Comparison of ENCODE assay signal across 1 cellular context in the genomic region with DNA sequence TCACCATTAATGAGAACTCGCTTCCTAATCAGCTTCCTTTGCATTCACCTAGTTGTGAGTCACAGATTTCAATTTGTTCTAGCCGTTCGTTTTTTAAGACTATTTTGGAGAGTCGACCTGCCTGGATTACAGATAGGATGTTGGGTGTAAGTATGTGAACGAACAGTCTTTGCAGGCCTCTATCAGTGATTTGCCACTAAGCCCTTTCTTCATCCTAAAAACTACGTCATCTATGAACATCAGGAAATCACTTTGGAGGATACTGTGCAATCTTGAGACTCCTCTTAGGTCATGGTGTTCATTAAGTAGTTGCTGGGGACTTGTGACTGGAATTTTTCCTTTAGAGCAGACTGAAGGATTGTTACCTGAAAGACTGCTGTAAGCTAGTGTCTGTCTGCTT.
TF ChIP-seq lines count a peak whose summit lies in the region.

No MANE protein-coding gene starts in this region.

TF ChIP-seq in HepG2, 621 proteins besides CTCF, POLR2A, EP300 and RAD21 (continued from another document):
- TF ChIP-seq, protein P1, sequence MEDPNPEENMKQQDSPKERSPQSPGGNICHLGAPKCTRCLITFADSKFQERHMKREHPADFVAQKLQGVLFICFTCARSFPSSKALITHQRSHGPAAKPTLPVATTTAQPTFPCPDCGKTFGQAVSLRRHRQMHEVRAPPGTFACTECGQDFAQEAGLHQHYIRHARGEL (CRISPR knock-in tag; IDR thresholded peaks at IDR 0.05) = no peak
- no peak for TF ChIP-seq BHLHE40 (IDR thresholded peaks at IDR 0.05; ENCODE audit: low read length)
- TF ChIP-seq, protein P2, sequence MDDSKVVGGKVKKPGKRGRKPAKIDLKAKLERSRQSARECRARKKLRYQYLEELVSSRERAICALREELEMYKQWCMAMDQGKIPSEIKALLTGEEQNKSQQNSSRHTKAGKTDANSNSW (CRISPR knock-in tag; IDR thresholded peaks at IDR 0.05; ENCODE audit: borderline replicate concordance) = no peak
- TF ChIP-seq MLLT10 (CRISPR knock-in tag; IDR thresholded peaks at IDR 0.05) = no peak
- no peak for TF ChIP-seq ZSCAN29 (CRISPR knock-in tag; conservative IDR thresholded peaks at IDR 0.05)
- TF ChIP-seq MTA1 (CRISPR knock-in tag; IDR thresholded peaks at IDR 0.05; ENCODE audit: borderline replicate concordance) = no peak
- TF ChIP-seq, protein P3, sequence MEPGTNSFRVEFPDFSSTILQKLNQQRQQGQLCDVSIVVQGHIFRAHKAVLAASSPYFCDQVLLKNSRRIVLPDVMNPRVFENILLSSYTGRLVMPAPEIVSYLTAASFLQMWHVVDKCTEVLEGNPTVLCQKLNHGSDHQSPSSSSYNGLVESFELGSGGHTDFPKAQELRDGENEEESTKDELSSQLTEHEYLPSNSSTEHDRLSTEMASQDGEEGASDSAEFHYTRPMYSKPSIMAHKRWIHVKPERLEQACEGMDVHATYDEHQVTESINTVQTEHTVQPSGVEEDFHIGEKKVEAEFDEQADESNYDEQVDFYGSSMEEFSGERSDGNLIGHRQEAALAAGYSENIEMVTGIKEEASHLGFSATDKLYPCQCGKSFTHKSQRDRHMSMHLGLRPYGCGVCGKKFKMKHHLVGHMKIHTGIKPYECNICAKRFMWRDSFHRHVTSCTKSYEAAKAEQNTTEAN (CRISPR knock-in tag; conservative IDR thresholded peaks at IDR 0.05) = no peak
- TF ChIP-seq RARG (CRISPR knock-in tag; IDR thresholded peaks at IDR 0.05; ENCODE audit: low read depth) = no peak
- TF ChIP-seq, protein P4, sequence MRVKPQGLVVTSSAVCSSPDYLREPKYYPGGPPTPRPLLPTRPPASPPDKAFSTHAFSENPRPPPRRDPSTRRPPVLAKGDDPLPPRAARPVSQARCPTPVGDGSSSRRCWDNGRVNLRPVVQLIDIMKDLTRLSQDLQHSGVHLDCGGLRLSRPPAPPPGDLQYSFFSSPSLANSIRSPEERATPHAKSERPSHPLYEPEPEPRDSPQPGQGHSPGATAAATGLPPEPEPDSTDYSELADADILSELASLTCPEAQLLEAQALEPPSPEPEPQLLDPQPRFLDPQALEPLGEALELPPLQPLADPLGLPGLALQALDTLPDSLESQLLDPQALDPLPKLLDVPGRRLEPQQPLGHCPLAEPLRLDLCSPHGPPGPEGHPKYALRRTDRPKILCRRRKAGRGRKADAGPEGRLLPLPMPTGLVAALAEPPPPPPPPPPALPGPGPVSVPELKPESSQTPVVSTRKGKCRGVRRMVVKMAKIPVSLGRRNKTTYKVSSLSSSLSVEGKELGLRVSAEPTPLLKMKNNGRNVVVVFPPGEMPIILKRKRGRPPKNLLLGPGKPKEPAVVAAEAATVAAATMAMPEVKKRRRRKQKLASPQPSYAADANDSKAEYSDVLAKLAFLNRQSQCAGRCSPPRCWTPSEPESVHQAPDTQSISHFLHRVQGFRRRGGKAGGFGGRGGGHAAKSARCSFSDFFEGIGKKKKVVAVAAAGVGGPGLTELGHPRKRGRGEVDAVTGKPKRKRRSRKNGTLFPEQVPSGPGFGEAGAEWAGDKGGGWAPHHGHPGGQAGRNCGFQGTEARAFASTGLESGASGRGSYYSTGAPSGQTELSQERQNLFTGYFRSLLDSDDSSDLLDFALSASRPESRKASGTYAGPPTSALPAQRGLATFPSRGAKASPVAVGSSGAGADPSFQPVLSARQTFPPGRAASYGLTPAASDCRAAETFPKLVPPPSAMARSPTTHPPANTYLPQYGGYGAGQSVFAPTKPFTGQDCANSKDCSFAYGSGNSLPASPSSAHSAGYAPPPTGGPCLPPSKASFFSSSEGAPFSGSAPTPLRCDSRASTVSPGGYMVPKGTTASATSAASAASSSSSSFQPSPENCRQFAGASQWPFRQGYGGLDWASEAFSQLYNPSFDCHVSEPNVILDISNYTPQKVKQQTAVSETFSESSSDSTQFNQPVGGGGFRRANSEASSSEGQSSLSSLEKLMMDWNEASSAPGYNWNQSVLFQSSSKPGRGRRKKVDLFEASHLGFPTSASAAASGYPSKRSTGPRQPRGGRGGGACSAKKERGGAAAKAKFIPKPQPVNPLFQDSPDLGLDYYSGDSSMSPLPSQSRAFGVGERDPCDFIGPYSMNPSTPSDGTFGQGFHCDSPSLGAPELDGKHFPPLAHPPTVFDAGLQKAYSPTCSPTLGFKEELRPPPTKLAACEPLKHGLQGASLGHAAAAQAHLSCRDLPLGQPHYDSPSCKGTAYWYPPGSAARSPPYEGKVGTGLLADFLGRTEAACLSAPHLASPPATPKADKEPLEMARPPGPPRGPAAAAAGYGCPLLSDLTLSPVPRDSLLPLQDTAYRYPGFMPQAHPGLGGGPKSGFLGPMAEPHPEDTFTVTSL (CRISPR knock-in tag; IDR thresholded peaks at IDR 0.05; ENCODE audit: borderline replicate concordance) = no peak
- TF ChIP-seq, protein P5, sequence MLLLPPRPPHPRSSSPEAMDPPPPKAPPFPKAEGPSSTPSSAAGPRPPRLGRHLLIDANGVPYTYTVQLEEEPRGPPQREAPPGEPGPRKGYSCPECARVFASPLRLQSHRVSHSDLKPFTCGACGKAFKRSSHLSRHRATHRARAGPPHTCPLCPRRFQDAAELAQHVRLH (CRISPR knock-in tag; IDR thresholded peaks at IDR 0.05; ENCODE audit: borderline replicate concordance, low read depth) = no peak
